8 cellular contexts compared by ENCODE assay signal in the genomic region with DNA sequence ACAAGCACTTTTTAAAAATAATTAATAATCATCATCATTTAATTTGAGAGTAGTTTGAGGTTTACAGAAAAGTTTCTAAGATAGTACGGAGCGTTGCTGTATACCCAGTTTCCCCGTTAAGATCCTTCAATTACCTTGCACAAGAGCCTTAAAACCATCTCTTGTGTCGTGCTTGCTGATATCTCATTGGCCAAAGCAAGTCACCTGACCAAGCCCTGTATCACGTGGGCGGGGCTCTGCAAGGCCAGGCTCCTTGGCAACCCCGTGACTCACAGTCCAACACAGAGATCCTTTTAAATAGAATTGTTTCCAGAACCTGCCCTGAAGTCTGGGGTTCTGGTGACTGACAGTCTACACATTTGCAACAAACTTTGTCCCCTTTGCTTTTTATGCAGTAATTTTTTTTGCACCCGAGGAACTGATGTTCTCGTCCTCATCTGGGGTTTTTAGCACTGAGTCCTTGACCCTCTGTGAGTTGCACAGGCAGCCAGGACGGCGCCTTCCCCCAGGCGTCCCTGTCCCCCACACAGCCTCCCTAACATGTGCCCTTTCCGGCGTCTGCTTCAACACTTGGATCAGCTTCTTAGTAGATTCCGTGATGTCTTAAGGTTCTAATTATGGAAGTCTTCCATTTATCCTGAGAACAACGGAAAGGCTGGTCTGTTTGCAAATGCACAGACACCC.
DNase-seq lines count a peak whose midpoint lies in the region; ATAC-seq, FAIRE-seq and TF ChIP-seq lines count a peak whose summit lies in the region.

No MANE protein-coding gene starts in this region.

- H4K20me1 ChIP-seq in BLaER1 = peaks cover 43% of the 10 kb centered on the region

- H3K27me3 ChIP-seq in BLaER1 (no peaks in the 10 kb centered on the region), bronchial epithelial cell (ENCODE audit: control insufficient read depth, insufficient read depth, low read length) (no peaks in the 10 kb centered on the region), lower lobe of right lung (ENCODE audit: low read depth) (no peaks in the 10 kb centered on the region), tibial artery (no peaks in the 10 kb centered on the region)

- in situ Hi-C loops in G401 (cut with HindIII; ENCODE audit: low sequenced_read_pairs) = no loop called here

- TF ChIP-seq CTCF in bronchial epithelial cell (IDR thresholded peaks at IDR 0.05; ENCODE audit: insufficient read depth, low read length, severe bottlenecking) (no peak), lower lobe of right lung (IDR thresholded peaks at IDR 0.05) (no peak), tibial artery (IDR thresholded peaks at IDR 0.05) (no peak)

- H3K4me2 ChIP-seq in BLaER1 = peak overlapping the region; percentile 93

- no peak overlapping the region for H3K9ac ChIP-seq in BLaER1

- intact Hi-C loops in lower lobe of right lung (cut with DNase I) (no loop called here), tibial artery (cut with DNase I; ENCODE audit: low total_unique reads) (no loop called here)

- H3K4me1 ChIP-seq in BLaER1 = peaks cover 71% of the 10 kb centered on the region
- H3K4me1 ChIP-seq in lower lobe of right lung = peaks cover 40% of the 10 kb centered on the region
- peaks cover 8 to 52% (median 41%) of the 10 kb centered on the region in 4 donors for H3K4me1 ChIP-seq in tibial artery

- H3K36me3 ChIP-seq in BLaER1 (peaks cover 31% of the 10 kb centered on the region), bronchial epithelial cell (ENCODE audit: control insufficient read depth, insufficient read depth, low read length) (no peaks in the 10 kb centered on the region), lower lobe of right lung (no peaks in the 10 kb centered on the region), tibial artery (no peaks in the 10 kb centered on the region)

- H3K4me3 ChIP-seq in BLaER1 (no peak overlapping the region), bronchial epithelial cell (ENCODE audit: low read depth, low read length) (no peak overlapping the region), lower lobe of right lung (no peak overlapping the region), tibial artery (peak overlapping the region; percentile 8 to 17)

- H3K27ac ChIP-seq in BLaER1 = no peak overlapping the region
- no peak overlapping the region for H3K27ac ChIP-seq in lower lobe of right lung
- H3K27ac ChIP-seq in tibial artery = peak overlapping the region; percentile 81 to 86

- peak; percentile 87 for DNase-seq in LHCN-M2 (ENCODE audit: low read depth)
- peak; percentile 75 for DNase-seq in bronchial epithelial cell (ENCODE audit: low read depth)
- DNase-seq in lower lobe of right lung = no peak
- DNase-seq in tibial artery = peak; percentile 79 to 93
- DNase-seq in NCI-H2107 treated with DMSO at 0.1 percent for 48 hours (lab: John Stamatoyannopoulos, UW; ENCODE audit: unreplicated experiment) = no peak
- no peak for DNase-seq in G401 (ENCODE audit: low spot score)

- peak; percentile 46 to 59 for ATAC-seq in lower lobe of right lung
- no peak for ATAC-seq in HG03045 (IDR thresholded peaks at IDR 0.05; ENCODE audit: unreplicated experiment)

- FAIRE-seq in bronchial epithelial cell (lab: Jason Lieb, UNC) = peak; percentile 43

- H3K9me3 ChIP-seq in BLaER1 (peaks cover 25% of the 10 kb centered on the region), lower lobe of right lung (no peaks in the 10 kb centered on the region), tibial artery (peaks cover 0 to 7% (median 6%) of the 10 kb centered on the region in 3 donors)

Comparison
In these comparisons a context has a peak if more than half of its experiments do, and no peak if none do; other contexts are left out.
1. H3K27ac ChIP-seq: peak in tibial artery (2 of 2); none in BLaER1 (single experiment) and lower lobe of right lung (single experiment).
2. H3K4me3 ChIP-seq: peak in tibial artery (2 of 2); none in BLaER1 (single experiment), bronchial epithelial cell (single experiment) and lower lobe of right lung (single experiment).
3. DNase-seq: peak in LHCN-M2 (single experiment), bronchial epithelial cell (single experiment) and tibial artery (2 of 2); none in lower lobe of right lung (single experiment), NCI-H2107 treated with DMSO at 0.1 percent for 48 hours (single experiment) and G401 (single experiment).